8 cellular contexts compared by ENCODE assay signal in the genomic region with DNA sequence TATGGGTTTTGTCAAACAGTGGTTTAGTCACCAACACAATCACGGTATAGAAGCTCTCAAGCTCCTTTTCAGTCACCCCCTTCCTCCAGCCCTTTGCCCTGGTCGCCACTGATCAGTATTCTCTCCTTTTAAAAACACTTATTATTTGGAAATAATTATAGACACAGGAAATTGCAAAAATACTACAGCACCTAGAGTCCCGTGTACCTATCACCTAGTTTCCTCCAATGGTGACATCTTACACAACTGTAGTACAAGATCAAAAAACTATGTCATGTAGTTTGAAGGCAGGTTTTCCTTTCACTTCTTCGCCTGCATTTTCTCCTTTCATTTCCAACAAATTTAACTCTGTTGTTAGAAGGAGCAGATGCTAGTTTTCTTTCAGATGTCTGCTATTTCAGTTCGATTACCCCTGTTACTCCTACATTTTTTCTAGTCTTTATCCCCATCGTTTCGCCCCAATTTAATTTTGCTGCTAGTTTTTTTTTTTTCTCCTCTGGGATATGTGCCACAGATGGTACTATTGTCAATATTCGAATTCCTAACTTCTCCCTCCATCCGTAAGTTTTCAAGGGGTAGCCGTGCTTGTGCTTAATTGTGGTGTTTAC. TPM values are rescaled to one million over a fixed set of nuclear protein-coding genes. Genes with fewer than 3 reads are reported as not detected.
A peak's percentile ranks its signal among the peaks of the same experiment; 100 is the strongest.
DNase-seq lines count a peak whose midpoint lies in the region; ATAC-seq and TF ChIP-seq lines count a peak whose summit lies in the region.

No MANE protein-coding gene starts in this region.

- H3K36me3 ChIP-seq in rectal smooth muscle tissue (ENCODE audit: control insufficient read depth, insufficient read depth, low read length): no peaks in the 10 kb centered on the region

- CTCF ChIA-PET in AG04449 (lab: Yijun Ruan, JAX): interaction anchor here (0.8 kb wide), 2 partner anchors 194 to 463 kb away, joined by 3 to 5 read pairs; no protein-coding TSS in a partner anchor

- peak overlapping the region; percentile 68 for H3K4me3 ChIP-seq in AG04449 (ENCODE audit: low read depth, low read length)
- peak overlapping the region; percentile 71 for H3K4me3 ChIP-seq in GM12865 (ENCODE audit: low read depth, low read length)
- H3K4me3 ChIP-seq in rectal smooth muscle tissue (ENCODE audit: low read length): peak overlapping the region; percentile 98

- H3K4me1 ChIP-seq in rectal smooth muscle tissue (ENCODE audit: control insufficient read depth, insufficient read depth, low read length): peaks cover 3% of the 10 kb centered on the region

- H3K27me3 Mint-ChIP-seq in activated T-helper 2 cell treated with anti-CD3 and anti-CD28 coated beads, Interferon-gamma antibody, Interleukin-2, Interleukin-4, amounts not matched to agents 10 μg/mL and 5 μg/mL and 100 μg/mL, durations not matched to agents 14 hours and 24 hours and 36 hours (ENCODE audit: low read depth): no peaks in the 10 kb centered on the region
- H3K27me3 Mint-ChIP-seq in glutamatergic neuron (ENCODE audit: unreplicated experiment): no peaks in the 10 kb centered on the region

- H3K27ac ChIP-seq in rectal smooth muscle tissue (ENCODE audit: low read depth, low read length): peak overlapping the region; percentile 97

- no peak for TF ChIP-seq CTCF in AG04449 (IDR thresholded peaks at IDR 0.05; ENCODE audit: insufficient read depth, low read length, missing control alignments)
- TF ChIP-seq CTCF in GM12865 (IDR thresholded peaks at IDR 0.05; ENCODE audit: insufficient read depth, low read depth, low read length, missing control alignments): no peak
- TF ChIP-seq CTCF in glutamatergic neuron (IDR thresholded peaks at IDR 0.05; ENCODE audit: partially characterized antibody, unreplicated experiment): no peak

- peaks cover 29% of the 10 kb centered on the region for H3K4me1 Mint-ChIP-seq in activated T-helper 2 cell treated with anti-CD3 and anti-CD28 coated beads, Interferon-gamma antibody, Interleukin-2, Interleukin-4, amounts not matched to agents 10 μg/mL and 5 μg/mL and 100 μg/mL, durations not matched to agents 14 hours and 24 hours and 36 hours (ENCODE audit: low read depth)
- H3K4me1 Mint-ChIP-seq in glutamatergic neuron (ENCODE audit: low read depth, unreplicated experiment): peaks cover 7% of the 10 kb centered on the region

- POLR2A ChIA-PET in AG04449 (lab: Yijun Ruan, JAX): no interaction called here

- intact Hi-C loops in activated T-helper 2 cell treated with anti-CD3 and anti-CD28 coated beads, Interferon-gamma antibody, Interleukin-2, Interleukin-4, amounts not matched to agents 10 μg/mL and 5 μg/mL and 100 μg/mL, durations not matched to agents 14 hours and 24 hours and 36 hours (cut with micrococcal nuclease): loop anchor here (1.0 to 5.0 kb wide), 10 partner anchors 117 to 1106 kb away; a partner anchor contains a TSS

- H3K9ac ChIP-seq in rectal smooth muscle tissue (ENCODE audit: low read length): peak overlapping the region; percentile 98

- DNase-seq in AG04449 (ENCODE audit: low read depth, low spot score) (no peak), GM12865 (ENCODE audit: low read depth) (peak; percentile 49), NCI-H1417 (lab: John Stamatoyannopoulos, UW) (peak; percentile 52 to 79 (median 67)), glutamatergic neuron (no peak)
- DNase-seq in activated T-helper 2 cell treated with anti-CD3 and anti-CD28 coated beads, Interferon-gamma antibody, Interleukin-2, Interleukin-4, amounts not matched to agents 10 μg/mL and 5 μg/mL and 100 μg/mL, durations not matched to agents 14 hours and 24 hours and 36 hours (ENCODE audit: low spot score): peak; percentile 8

- peaks cover 2% of the 10 kb centered on the region for H3K36me3 Mint-ChIP-seq in activated T-helper 2 cell treated with anti-CD3 and anti-CD28 coated beads, Interferon-gamma antibody, Interleukin-2, Interleukin-4, amounts not matched to agents 10 μg/mL and 5 μg/mL and 100 μg/mL, durations not matched to agents 14 hours and 24 hours and 36 hours (ENCODE audit: low read depth)
- no peaks in the 10 kb centered on the region for H3K36me3 Mint-ChIP-seq in glutamatergic neuron (ENCODE audit: unreplicated experiment)

- H3K9me3 Mint-ChIP-seq in activated T-helper 2 cell treated with anti-CD3 and anti-CD28 coated beads, Interferon-gamma antibody, Interleukin-2, Interleukin-4, amounts not matched to agents 10 μg/mL and 5 μg/mL and 100 μg/mL, durations not matched to agents 14 hours and 24 hours and 36 hours: no peaks in the 10 kb centered on the region
- H3K9me3 Mint-ChIP-seq in glutamatergic neuron (ENCODE audit: unreplicated experiment): peaks cover 6% of the 10 kb centered on the region

- ATAC-seq in HG03175 (IDR thresholded peaks at IDR 0.05; ENCODE audit: unreplicated experiment): no peak
- no peak for ATAC-seq in GM21528 (IDR thresholded peaks at IDR 0.05; ENCODE audit: low FRiP score, unreplicated experiment)

- H3K4me3 Mint-ChIP-seq in activated T-helper 2 cell treated with anti-CD3 and anti-CD28 coated beads, Interferon-gamma antibody, Interleukin-2, Interleukin-4, amounts not matched to agents 10 μg/mL and 5 μg/mL and 100 μg/mL, durations not matched to agents 14 hours and 24 hours and 36 hours (ENCODE audit: low read depth): peak overlapping the region; percentile 87
- peak overlapping the region; percentile 91 for H3K4me3 Mint-ChIP-seq in glutamatergic neuron (ENCODE audit: unreplicated experiment)

- peak overlapping the region; percentile 99 for H3K27ac Mint-ChIP-seq in activated T-helper 2 cell treated with anti-CD3 and anti-CD28 coated beads, Interferon-gamma antibody, Interleukin-2, Interleukin-4, amounts not matched to agents 10 μg/mL and 5 μg/mL and 100 μg/mL, durations not matched to agents 14 hours and 24 hours and 36 hours
- H3K27ac Mint-ChIP-seq in glutamatergic neuron (ENCODE audit: unreplicated experiment): peak overlapping the region; percentile 99

- H3K27me3 ChIP-seq in rectal smooth muscle tissue (ENCODE audit: control insufficient read depth, insufficient read depth, low read length): no peaks in the 10 kb centered on the region

RNA-seq across cellular contexts. Expression of a gene that starts 0.6 kb away (rescaled TPM):
- total RNA-seq in activated T-helper 2 cell treated with anti-CD3 and anti-CD28 coated beads, Interferon-gamma antibody, Interleukin-2, Interleukin-4, amounts not matched to agents 10 μg/mL and 5 μg/mL and 100 μg/mL, durations not matched to agents 14 hours and 24 hours and 36 hours: 7.7 and 8.9 TPM in 2 replicates
- total RNA-seq in glutamatergic neuron (ENCODE audit: unreplicated experiment): 12.1 TPM

Comparison
In these comparisons a context has a peak if more than half of its experiments do, and no peak if none do; other contexts are left out.
1. DNase-seq: peak in GM12865 (single experiment), NCI-H1417 (3 of 3) and activated T-helper 2 cell treated with anti-CD3 and anti-CD28 coated beads, Interferon-gamma antibody, Interleukin-2, Interleukin-4, amounts not matched to agents 10 μg/mL and 5 μg/mL and 100 μg/mL, durations not matched to agents 14 hours and 24 hours and 36 hours (single experiment); none in AG04449 (single experiment) and glutamatergic neuron (single experiment).
2. Peak in every context shown above with its lines, with median percentiles within 50 percentile points of each other: H3K4me3 ChIP-seq.